10 cellular contexts compared by ENCODE assay signal in the genomic region with DNA sequence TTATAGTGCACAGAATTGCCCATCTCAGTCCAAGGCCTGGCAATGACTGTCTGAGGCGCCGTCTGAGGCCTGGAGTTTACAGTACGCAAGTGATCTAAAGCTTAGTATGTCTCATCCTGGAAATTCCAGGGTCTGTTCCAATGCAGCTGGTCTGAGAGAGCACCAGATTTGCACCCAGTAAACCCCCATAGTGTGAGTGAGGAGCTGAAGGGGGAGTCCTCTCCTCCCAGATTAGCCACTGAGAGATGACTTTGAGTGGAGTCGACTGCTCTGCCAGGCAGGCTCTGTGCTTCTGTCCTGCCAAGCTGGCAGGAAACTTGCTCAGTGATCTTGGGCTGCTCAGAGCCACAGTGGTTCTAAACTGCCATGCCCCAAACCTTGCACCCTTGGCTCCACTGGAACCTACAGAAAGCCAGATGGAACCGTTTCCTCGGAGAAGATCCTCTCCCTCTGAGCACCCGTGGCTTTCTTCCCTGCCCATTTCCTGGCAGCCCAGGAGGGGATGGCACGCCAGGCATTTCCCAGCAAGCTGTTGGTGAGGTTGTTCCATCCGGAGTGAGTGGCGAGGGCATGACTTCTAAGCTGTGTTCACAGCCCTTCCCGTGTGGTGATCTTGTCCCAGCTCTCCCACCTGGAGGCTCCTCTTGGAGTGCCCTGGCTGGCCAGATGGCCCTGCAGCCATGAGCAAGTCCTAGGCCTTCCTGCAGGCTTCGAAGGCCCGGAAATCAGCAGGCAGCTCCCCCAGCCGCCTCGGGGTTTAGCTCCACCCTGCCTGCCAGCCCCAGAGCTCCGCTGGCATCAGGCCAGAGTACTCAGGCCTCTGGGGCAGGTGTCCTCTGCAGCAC.
DNase-seq lines count a peak whose midpoint lies in the region; ATAC-seq, FAIRE-seq and TF ChIP-seq lines count a peak whose summit lies in the region.
"Had no signal": no experiment of that assay in that cellular context is flagged by ENCODE, and none has a peak within 500 bp of the region (broad histone marks: within the 10 kb centered on the region; RNA-seq: fewer than 3 reads in every experiment).

No MANE protein-coding gene starts in this region.

- H3K27ac ChIP-seq in left ventricle myocardium inferior (replicated peaks) (peak overlapping the region; percentile 85), transverse colon (no peak overlapping the region), hepatocyte (no peak overlapping the region)
- H3K27ac ChIP-seq: 22Rv1 had no signal

- H3K4me2 ChIP-seq in hepatocyte = no peak overlapping the region

- H3K36me3 ChIP-seq in left ventricle myocardium inferior (no peaks in the 10 kb centered on the region), transverse colon (no peaks in the 10 kb centered on the region), hepatocyte (replicated peaks; ENCODE audit: insufficient read depth, low read depth) (no peaks in the 10 kb centered on the region)

- no peak for FAIRE-seq in RCC 7860 (lab: Jason Lieb, UNC)

- H3K27me3 ChIP-seq in left ventricle myocardium inferior (ENCODE audit: low read depth) (peaks cover 13% of the 10 kb centered on the region), transverse colon (no peaks in the 10 kb centered on the region), hepatocyte (no peaks in the 10 kb centered on the region)

- H3K4me1 ChIP-seq in left ventricle myocardium inferior (peaks cover 37% of the 10 kb centered on the region), transverse colon (peaks cover 0 to 3% (median 0%) of the 10 kb centered on the region in 4 donors), hepatocyte (ENCODE audit: insufficient read depth) (peaks cover 9% of the 10 kb centered on the region)

- H4K20me1 ChIP-seq in hepatocyte (ENCODE audit: insufficient read depth, poor library complexity, severe bottlenecking) = no peaks in the 10 kb centered on the region

- in situ Hi-C loops in transverse colon (cut with MboI; ENCODE audit: low pct_ligation_motif_present in 1 of 4, low pct_unique_long_range_greater_than_20kb in 1 of 4, low sequenced_read_pairs in 3 of 4) = loop anchor here (10.0 to 25.0 kb wide), 5 partner anchors 420 to 933 kb away; a partner anchor contains a TSS

- no peak for TF ChIP-seq EP300 in transverse colon (IDR thresholded peaks at IDR 0.05; ENCODE audit: low read depth)

- TF ChIP-seq CTCF in left ventricle myocardium inferior (IDR thresholded peaks at IDR 0.05; ENCODE audit: borderline replicate concordance) (no peak), transverse colon (IDR thresholded peaks at IDR 0.05) (no peak), hepatocyte (IDR thresholded peaks at IDR 0.05; ENCODE audit: poor library complexity) (no peak)

- H3K4me3 ChIP-seq in left ventricle myocardium inferior (no peak overlapping the region), transverse colon (no peak overlapping the region), hepatocyte (no peak overlapping the region)

- whole genome bisulfite sequencing in transverse colon (ENCODE audit: low coverage in 1 of 2), 2 donors = 31 to 64% methylated on average over 5 to 15 of the region's 16 CpGs
- WGBS in hepatocyte (ENCODE audit: low lambda C conversion rate, missing lambda C conversion rate) = 83% methylated on average over 16 of the region's 16 CpGs

- ATAC-seq in activated CD4-positive, CD25-positive, alpha-beta regulatory T cell treated with anti-CD3 and anti-CD28 coated beads, Interleukin-2, amount 50 U/mL, for 24 hours = no peak

- DNase-seq in DMS 273 (lab: John Stamatoyannopoulos, UW; ENCODE audit: unreplicated experiment) (peak; percentile 79), DMS 273 treated with DMSO at 0.1 percent for 48 hours (lab: John Stamatoyannopoulos, UW) (no peak), RCC 7860 (ENCODE audit: low spot score) (peak; percentile 38), left ventricle myocardium inferior (peak; percentile 67), transverse colon (peak; percentile 68), NCI-H526 treated with DMSO at 0.1 percent for 48 hours (lab: John Stamatoyannopoulos, UW) (no peak), hepatocyte (ENCODE audit: low spot score) (no peak)
- DNase-seq: HFFc6 had no signal

- no peaks in the 10 kb centered on the region for H3K9me2 ChIP-seq in hepatocyte (replicated peaks; ENCODE audit: insufficient read depth)

- no peak for TF ChIP-seq POLR2A in transverse colon (IDR thresholded peaks at IDR 0.05)

- no peaks in the 10 kb centered on the region for H3K79me2 ChIP-seq in hepatocyte

- H3K9me3 ChIP-seq in left ventricle myocardium inferior (replicated peaks) (peaks cover 4% of the 10 kb centered on the region), transverse colon (no peaks in the 10 kb centered on the region), hepatocyte (ENCODE audit: low read depth) (no peaks in the 10 kb centered on the region)

- intact Hi-C loops in left ventricle myocardium inferior (cut with micrococcal nuclease) = no loop called here
- intact Hi-C loops in transverse colon (cut with DNase I; ENCODE audit: low total_unique reads) = loop anchor here (5.0 to 10.0 kb wide), 2 partner anchors 600 to 853 kb away; no protein-coding TSS in a partner anchor

- H2AFZ ChIP-seq in hepatocyte = no peak overlapping the region

Comparison
In these comparisons a context has a peak if more than half of its experiments do, and no peak if none do; other contexts are left out.
1. DNase-seq: peak in DMS 273 (single experiment), RCC 7860 (single experiment), left ventricle myocardium inferior (single experiment) and transverse colon (single experiment); none in DMS 273 treated with DMSO at 0.1 percent for 48 hours (single experiment), NCI-H526 treated with DMSO at 0.1 percent for 48 hours (single experiment) and hepatocyte (single experiment).